Comparison of ENCODE assay signal across 24 cellular contexts in the genomic region with DNA sequence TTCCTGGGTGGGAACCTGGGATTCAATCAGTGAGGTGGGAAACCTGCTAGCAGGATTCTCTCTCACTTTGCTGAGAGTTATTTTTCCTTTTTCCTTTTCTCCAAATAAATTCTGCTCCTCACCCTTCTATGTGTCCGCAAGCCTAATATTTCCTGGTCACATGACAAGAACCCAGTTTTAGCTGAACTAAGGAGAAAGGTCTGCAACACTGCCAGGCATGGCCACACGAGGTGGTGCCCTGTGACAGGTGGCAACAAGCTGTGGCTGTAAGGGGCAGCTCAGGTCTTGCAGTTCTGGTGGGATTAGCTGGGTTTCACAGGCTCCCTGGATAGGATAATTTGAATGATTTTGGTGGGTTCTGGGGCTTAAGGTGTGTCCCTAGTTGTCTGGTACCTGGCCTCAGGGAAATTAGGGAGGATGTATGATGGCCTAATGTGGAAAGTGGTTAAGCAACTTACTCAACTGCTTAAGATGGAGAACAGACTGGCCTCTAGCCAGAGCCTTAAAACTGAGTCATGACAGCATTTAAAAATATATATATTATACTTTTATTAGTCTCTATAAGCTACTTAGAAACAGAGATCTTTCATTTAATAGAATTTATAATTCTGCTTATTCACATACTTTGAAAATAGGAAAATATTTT.
A peak's percentile ranks its signal among the peaks of the same experiment; 100 is the strongest.
DNase-seq lines count a peak whose midpoint lies in the region; ATAC-seq and TF ChIP-seq lines count a peak whose summit lies in the region.
"Had no signal": no experiment of that assay in that cellular context is flagged by ENCODE, and none has a peak within 500 bp of the region (broad histone marks: within the 10 kb centered on the region; RNA-seq: fewer than 3 reads in every experiment).

No MANE protein-coding gene starts in this region.

- H3K27ac Mint-ChIP-seq in activated CD4-positive, alpha-beta memory T cell treated with anti-CD3 and anti-CD28 coated beads, Interleukin-2, amount 10 ng/mL, durations not matched to agents 7 days and 5 days: no peak overlapping the region
- H3K27ac Mint-ChIP-seq: activated B cell treated with CpG ODN at 0.5 μM for 24 hours; activated CD4-positive, alpha-beta memory T cell treated with anti-CD3 and anti-CD28 coated beads for 36 hours; CD4-positive, alpha-beta memory T cell had no signal

- H3K27me3 Mint-ChIP-seq in activated CD4-positive, alpha-beta memory T cell treated with anti-CD3 and anti-CD28 coated beads, Interleukin-2, amount 10 ng/mL, durations not matched to agents 7 days and 5 days: peaks cover 3% of the 10 kb centered on the region
- H3K27me3 Mint-ChIP-seq: activated B cell treated with CpG ODN at 0.5 μM for 24 hours had no signal

- no TSS peak for BruUV-seq in A673 (replicated peaks; lab: Mats Ljungman, UMichigan)

- H3K4me1 Mint-ChIP-seq in activated CD4-positive, alpha-beta memory T cell treated with anti-CD3 and anti-CD28 coated beads, Interleukin-2, amount 10 ng/mL, durations not matched to agents 7 days and 5 days: no peaks in the 10 kb centered on the region
- H3K4me1 Mint-ChIP-seq: activated B cell treated with CpG ODN at 0.5 μM for 24 hours; CD4-positive, alpha-beta memory T cell; central memory CD8-positive, alpha-beta T cell had no signal

- no peaks in the 10 kb centered on the region for H3K79me2 ChIP-seq in Loucy (ENCODE audit: insufficient read depth, low read length)
- H3K79me2 ChIP-seq: hepatocyte had no signal

- TF ChIP-seq CTCF in AG04449 (IDR thresholded peaks at IDR 0.05; ENCODE audit: insufficient read depth, low read length, missing control alignments): no peak
- TF ChIP-seq CTCF in Loucy (conservative IDR thresholded peaks at IDR 0.05; ENCODE audit: low read length): no peak
- no peak for TF ChIP-seq CTCF in A673 (conservative IDR thresholded peaks at IDR 0.05; ENCODE audit: low read depth, low read length)

- no peaks in the 10 kb centered on the region for H3K36me3 Mint-ChIP-seq in activated CD4-positive, alpha-beta memory T cell treated with anti-CD3 and anti-CD28 coated beads, Interleukin-2, amount 10 ng/mL, durations not matched to agents 7 days and 5 days (ENCODE audit: low read depth)
- H3K36me3 Mint-ChIP-seq: activated CD4-positive, alpha-beta memory T cell treated with anti-CD3 and anti-CD28 coated beads for 36 hours; CD4-positive, alpha-beta memory T cell had no signal

- H3K4me1 ChIP-seq in Loucy (ENCODE audit: insufficient read depth, low read length, poor library complexity, severe bottlenecking) (no peaks in the 10 kb centered on the region), A673 (ENCODE audit: insufficient read depth, low read length, poor library complexity, severe bottlenecking) (no peaks in the 10 kb centered on the region)

- H3K9me3 Mint-ChIP-seq in activated CD4-positive, alpha-beta memory T cell treated with anti-CD3 and anti-CD28 coated beads, Interleukin-2, amount 10 ng/mL, durations not matched to agents 7 days and 5 days: no peaks in the 10 kb centered on the region
- H3K9me3 Mint-ChIP-seq: central memory CD8-positive, alpha-beta T cell had no signal

- H3K4me3 ChIP-seq in AG04449 (ENCODE audit: low read depth, low read length): no peak overlapping the region
- H3K4me3 ChIP-seq in Loucy (ENCODE audit: low read length, poor library complexity, severe bottlenecking): no peak overlapping the region
- H3K4me3 ChIP-seq in A673 (ENCODE audit: low read depth, low read length, poor library complexity, severe bottlenecking): no peak overlapping the region
- H3K4me3 ChIP-seq: hepatocyte had no signal

- H3K9ac ChIP-seq in Loucy (ENCODE audit: low read depth, low read length, poor library complexity, severe bottlenecking): no peak overlapping the region
- H3K9ac ChIP-seq: SK-N-SH had no signal

- intact Hi-C loops in A673 (cut with micrococcal nuclease; ENCODE audit: unreplicated experiment): no loop called here

- no peak overlapping the region for H3K4me2 ChIP-seq in Loucy (ENCODE audit: low read depth, low read length, poor library complexity, severe bottlenecking)
- H3K4me2 ChIP-seq: hepatocyte, SK-N-SH had no signal

- no peaks in the 10 kb centered on the region for H3K36me3 ChIP-seq in Loucy (ENCODE audit: insufficient read depth, low read length)
- no peaks in the 10 kb centered on the region for H3K36me3 ChIP-seq in A673 (ENCODE audit: insufficient read depth, low read length, poor library complexity, severe bottlenecking)

- no peaks in the 10 kb centered on the region for H3F3A ChIP-seq in Loucy (ENCODE audit: low read depth)

- POLR2A ChIA-PET in AG04449 (lab: Yijun Ruan, JAX): no interaction called here
- POLR2A ChIA-PET in A673 (lab: Charles Lee; ENCODE audit: low non-redundant PET): no interaction called here
- POLR2A ChIA-PET in activated CD4-positive, alpha-beta memory T cell treated with anti-CD3 and anti-CD28 coated beads, Interleukin-2, amount 10 ng/mL, durations not matched to agents 7 days and 5 days (lab: Charles Lee): no interaction called here

- DNase-seq in AG04449 (ENCODE audit: low read depth, low spot score) (peak; percentile 16), left lobe of liver (ENCODE audit: low spot score) (no peak), NCI-H748 treated with DMSO at 0.1 percent for 48 hours (lab: John Stamatoyannopoulos, UW) (no peak), A673 (ENCODE audit: low spot score) (no peak), NCI-H2029 (lab: John Stamatoyannopoulos, UW) (no peak)
- DNase-seq in activated CD4-positive, alpha-beta memory T cell treated with anti-CD3 and anti-CD28 coated beads, Interleukin-2, amount 10 ng/mL, durations not matched to agents 7 days and 5 days: no peak
- DNase-seq: activated B cell treated with CpG ODN at 0.5 μM for 24 hours; activated CD4-positive, alpha-beta memory T cell treated with anti-CD3 and anti-CD28 coated beads for 36 hours; activated T-cell treated with anti-CD3 and anti-CD28 coated beads for 4 hours; anterior cingulate cortex; CD4-positive, alpha-beta memory T cell; DMS153; effector CD8-positive, alpha-beta T cell; KBM-7; MV-4-11; NCI-H187 treated with DMSO at 0.1 percent for 48 hours; NCI-H345; NK-92 treated with Interleukin-12 subunit alpha and Interleukin-12 subunit beta, amount 100 ng/mL, for 24 hours; SK-N-SH; stimulated activated CD4-positive, alpha-beta T cell treated with anti-CD3 and anti-CD28 coated beads, Interleukin-15, amount 100 ng/mL, for 24 hours had no signal

- peak; percentile 13 for ATAC-seq in left lobe of liver

- H3K27ac ChIP-seq in cingulate gyrus (ENCODE audit: low read depth, low read length): peak overlapping the region; percentile 54
- H3K27ac ChIP-seq in A673 (ENCODE audit: low read depth, low read length, poor library complexity, severe bottlenecking): no peak overlapping the region
- H3K27ac ChIP-seq: hepatocyte had no signal

- peaks cover 4% of the 10 kb centered on the region; the same call in 1 of the 2 replicates for H3K9me3 ChIP-seq in Loucy (ENCODE audit: insufficient read depth, low read depth, low read length)
- H3K9me3 ChIP-seq in A673 (ENCODE audit: low read depth, low read length, poor library complexity, severe bottlenecking): no peaks in the 10 kb centered on the region
- H3K9me3 ChIP-seq: SK-N-SH had no signal

- no peaks in the 10 kb centered on the region for H3K9me2 ChIP-seq in Loucy (replicated peaks; ENCODE audit: low read depth, low read length)
- H3K9me2 ChIP-seq: SK-N-SH had no signal

- 0 out of 2 replicates have a peak overlapping the region, but pooled peaks have one; percentile 1 for H2AFZ ChIP-seq in Loucy (ENCODE audit: low read length)
- H2AFZ ChIP-seq: hepatocyte had no signal

- H4K20me1 ChIP-seq in Loucy (ENCODE audit: insufficient read depth, low read length, poor library complexity, severe bottlenecking): no peaks in the 10 kb centered on the region

- CTCF ChIA-PET in AG04449 (lab: Yijun Ruan, JAX) (interaction anchor here (1.4 kb wide), 1 partner anchor 505 kb away, joined by 5 read pairs; no protein-coding TSS in a partner anchor), A673 (lab: Charles Lee) (no interaction called here)
- CTCF ChIA-PET in activated CD4-positive, alpha-beta memory T cell treated with anti-CD3 and anti-CD28 coated beads, Interleukin-2, amount 10 ng/mL, durations not matched to agents 7 days and 5 days (lab: Charles Lee): no interaction called here

- H3K27me3 ChIP-seq in Loucy (ENCODE audit: insufficient read depth, low read length, poor library complexity, severe bottlenecking) (no peaks in the 10 kb centered on the region), A673 (replicated peaks; ENCODE audit: insufficient read depth, low read depth, low read length, poor library complexity) (no peaks in the 10 kb centered on the region)
- H3K27me3 ChIP-seq: hepatocyte had no signal

- no peak overlapping the region for H3K4me3 Mint-ChIP-seq in activated CD4-positive, alpha-beta memory T cell treated with anti-CD3 and anti-CD28 coated beads, Interleukin-2, amount 10 ng/mL, durations not matched to agents 7 days and 5 days
- H3K4me3 Mint-ChIP-seq: activated B cell treated with CpG ODN at 0.5 μM for 24 hours; activated CD4-positive, alpha-beta memory T cell treated with anti-CD3 and anti-CD28 coated beads for 36 hours; CD4-positive, alpha-beta memory T cell; central memory CD8-positive, alpha-beta T cell had no signal
